13 cellular contexts compared by ENCODE assay signal in the genomic region with DNA sequence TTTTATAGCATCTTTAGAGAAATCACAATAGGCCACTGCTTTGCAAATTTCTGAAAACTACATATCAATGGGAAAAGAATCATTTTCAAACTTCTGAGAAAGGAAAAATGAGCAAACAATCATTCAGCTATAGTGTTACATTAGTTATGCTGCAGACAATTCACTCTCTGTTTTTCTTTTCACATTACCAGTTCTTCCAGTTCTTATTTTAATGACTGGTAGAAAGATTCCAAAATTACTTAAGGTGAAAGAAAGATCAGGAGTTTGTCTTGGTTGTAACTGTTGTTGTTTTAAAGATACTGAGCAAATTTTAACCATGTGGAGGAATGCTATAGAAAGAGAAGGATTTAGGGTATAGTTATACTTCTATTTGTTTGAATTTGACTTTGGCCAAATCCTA. TPM values are rescaled to one million over a fixed set of nuclear protein-coding genes. Genes with fewer than 3 reads are reported as not detected.
DNase-seq lines count a peak whose midpoint lies in the region; ATAC-seq and TF ChIP-seq lines count a peak whose summit lies in the region.
"Had no signal": no experiment of that assay in that cellular context is flagged by ENCODE, and none has a peak within 500 bp of the region (broad histone marks: within the 10 kb centered on the region; RNA-seq: fewer than 3 reads in every experiment).

No MANE protein-coding gene starts in this region.

- TF ChIP-seq CTCF in transverse colon (IDR thresholded peaks at IDR 0.05) = no peak
- TF ChIP-seq CTCF in GM13976 (IDR thresholded peaks at IDR 0.05; ENCODE audit: borderline replicate concordance, control extremely low read depth, extremely low read depth, insufficient read depth, missing control alignments) = no peak

- H3K9me3 Mint-ChIP-seq in activated CD4-positive, alpha-beta memory T cell treated with anti-CD3 and anti-CD28 coated beads, Interleukin-2, amount 10 ng/mL, durations not matched to agents 7 days and 5 days = peaks cover 7% of the 10 kb centered on the region
- peaks cover 14% of the 10 kb centered on the region for H3K9me3 Mint-ChIP-seq in activated CD4-positive, alpha-beta memory T cell treated with anti-CD3 and anti-CD28 coated beads for 36 hours
- H3K9me3 Mint-ChIP-seq in T-cell = peaks cover 3 to 12% (median 3%) of the 10 kb centered on the region in 3 donors

- peaks cover 37% of the 10 kb centered on the region for H3K4me1 Mint-ChIP-seq in activated CD4-positive, alpha-beta memory T cell treated with anti-CD3 and anti-CD28 coated beads, Interleukin-2, amount 10 ng/mL, durations not matched to agents 7 days and 5 days
- H3K4me1 Mint-ChIP-seq in activated CD4-positive, alpha-beta memory T cell treated with anti-CD3 and anti-CD28 coated beads for 36 hours (ENCODE audit: low read depth) = peaks cover 49% of the 10 kb centered on the region
- peaks cover 49 to 53% (median 50%) of the 10 kb centered on the region in 3 donors for H3K4me1 Mint-ChIP-seq in T-cell

- H3K4me3 Mint-ChIP-seq in activated CD4-positive, alpha-beta memory T cell treated with anti-CD3 and anti-CD28 coated beads, Interleukin-2, amount 10 ng/mL, durations not matched to agents 7 days and 5 days = no peak overlapping the region
- no peak overlapping the region for H3K4me3 Mint-ChIP-seq in activated CD4-positive, alpha-beta memory T cell treated with anti-CD3 and anti-CD28 coated beads for 36 hours
- peak overlapping the region; percentile 4 to 49 (median 29) for H3K4me3 Mint-ChIP-seq in T-cell
- H3K4me3 Mint-ChIP-seq: activated naive CD4-positive, alpha-beta T cell treated with anti-CD3 and anti-CD28 coated beads, Interleukin-2, amount 10 ng/mL, durations not matched to agents 7 days and 5 days had no signal

- in situ Hi-C loops in transverse colon (cut with MboI; ENCODE audit: low pct_ligation_motif_present in 1 of 4, low pct_unique_long_range_greater_than_20kb in 1 of 4, low sequenced_read_pairs in 3 of 4) (no loop called here), GM13976 (cut with MboI; ENCODE audit: low sequenced_read_pairs, unreplicated experiment) (no loop called here)

- peak overlapping the region in 3 of 4 donors; percentile 19 to 63 (median 29) for H3K27ac ChIP-seq in transverse colon

- no peak for TF ChIP-seq EP300 in transverse colon (IDR thresholded peaks at IDR 0.05; ENCODE audit: low read depth)

- TF ChIP-seq POLR2A in transverse colon (IDR thresholded peaks at IDR 0.05) = no peak

- no peak overlapping the region for H3K4me3 ChIP-seq in transverse colon

- intact Hi-C loops in activated CD4-positive, alpha-beta memory T cell treated with anti-CD3 and anti-CD28 coated beads for 36 hours (cut with micrococcal nuclease) = loop anchor here (1.0 to 10.0 kb wide), 4 partner anchors 20 to 1418 kb away; a partner anchor contains a TSS
- intact Hi-C loops in transverse colon (cut with DNase I; ENCODE audit: low total_unique reads) = no loop called here

- peaks cover 0 to 34% (median 9%) of the 10 kb centered on the region in 4 donors for H3K4me1 ChIP-seq in transverse colon

- H3K9me3 ChIP-seq in transverse colon = peaks cover 0 to 4% of the 10 kb centered on the region in 2 donors

- no peak for DNase-seq in activated CD4-positive, alpha-beta memory T cell treated with anti-CD3 and anti-CD28 coated beads, Interleukin-2, amount 10 ng/mL, durations not matched to agents 7 days and 5 days
- no peak for DNase-seq in activated CD4-positive, alpha-beta memory T cell treated with anti-CD3 and anti-CD28 coated beads for 36 hours
- DNase-seq in T-cell = no peak
- DNase-seq in transverse colon = no peak
- no peak for DNase-seq in GM13976 (ENCODE audit: low spot score)
- DNase-seq in stimulated activated CD4-positive, alpha-beta T cell treated with anti-CD3 and anti-CD28 coated beads, Interleukin-4, amount 100 ng/mL, for 1 hour = no peak
- no peak for DNase-seq in DMS 273 (lab: John Stamatoyannopoulos, UW; ENCODE audit: unreplicated experiment)
- DNase-seq: activated CD4-positive, alpha-beta T cell treated with anti-CD3 and anti-CD28 coated beads, Interleukin-2, amount 50 U/mL, for 4 hours; activated naive CD4-positive, alpha-beta T cell treated with anti-CD3 and anti-CD28 coated beads, Interleukin-2, amount 10 ng/mL, durations not matched to agents 7 days and 5 days; left ventricle myocardium superior; NCI-H1105 had no signal

- H3K36me3 ChIP-seq in transverse colon = no peaks in the 10 kb centered on the region

- ATAC-seq in T-cell (replicated peaks in 1 of 4) (no peak), esophagus mucosa (peak; percentile 54)
- ATAC-seq: SK-N-SH treated with all-trans-retinoic acid at 6 μM for 48 hours had no signal

- peak overlapping the region; percentile 35 for H3K27ac Mint-ChIP-seq in activated CD4-positive, alpha-beta memory T cell treated with anti-CD3 and anti-CD28 coated beads, Interleukin-2, amount 10 ng/mL, durations not matched to agents 7 days and 5 days
- no peak overlapping the region for H3K27ac Mint-ChIP-seq in activated CD4-positive, alpha-beta memory T cell treated with anti-CD3 and anti-CD28 coated beads for 36 hours
- peak overlapping the region; percentile 74 to 87 for H3K27ac Mint-ChIP-seq in T-cell

- H3K27me3 ChIP-seq in transverse colon = no peaks in the 10 kb centered on the region

- H3K36me3 Mint-ChIP-seq in activated CD4-positive, alpha-beta memory T cell treated with anti-CD3 and anti-CD28 coated beads, Interleukin-2, amount 10 ng/mL, durations not matched to agents 7 days and 5 days (ENCODE audit: low read depth) = peaks cover 7% of the 10 kb centered on the region
- peaks cover 9% of the 10 kb centered on the region for H3K36me3 Mint-ChIP-seq in activated CD4-positive, alpha-beta memory T cell treated with anti-CD3 and anti-CD28 coated beads for 36 hours
- H3K36me3 Mint-ChIP-seq in T-cell = peaks cover 7% of the 10 kb centered on the region

- CTCF ChIA-PET in activated CD4-positive, alpha-beta memory T cell treated with anti-CD3 and anti-CD28 coated beads, Interleukin-2, amount 10 ng/mL, durations not matched to agents 7 days and 5 days (lab: Charles Lee) = interaction anchor here (1.5 kb wide), 1 partner anchor 21 kb away, joined by 10 read pairs; a partner anchor contains a TSS
- CTCF ChIA-PET in activated CD4-positive, alpha-beta memory T cell treated with anti-CD3 and anti-CD28 coated beads for 36 hours (lab: Charles Lee) = interaction anchor here (1.2 to 1.7 kb wide), 2 partner anchors 13 to 22 kb away, joined by 3 to 13 read pairs; a partner anchor contains a TSS
- CTCF ChIA-PET in T-cell (lab: Charles Lee) = interaction anchor here in 1 of 2 donors (0.6 to 3.4 kb wide), 7 partner anchors 9 to 104 kb away, joined by 3 to 52 read pairs (median 4); a partner anchor contains a TSS

- peaks cover under 1% of the 10 kb centered on the region for H3K27me3 Mint-ChIP-seq in activated CD4-positive, alpha-beta memory T cell treated with anti-CD3 and anti-CD28 coated beads, Interleukin-2, amount 10 ng/mL, durations not matched to agents 7 days and 5 days
- no peaks in the 10 kb centered on the region for H3K27me3 Mint-ChIP-seq in activated CD4-positive, alpha-beta memory T cell treated with anti-CD3 and anti-CD28 coated beads for 36 hours
- no peaks in the 10 kb centered on the region for H3K27me3 Mint-ChIP-seq in T-cell

- POLR2A ChIA-PET in activated CD4-positive, alpha-beta memory T cell treated with anti-CD3 and anti-CD28 coated beads, Interleukin-2, amount 10 ng/mL, durations not matched to agents 7 days and 5 days (lab: Charles Lee) = interaction anchor here (0.9 to 1.5 kb wide), 4 partner anchors 9 to 20 kb away, joined by 3 to 5 read pairs (median 3); no protein-coding TSS in a partner anchor
- POLR2A ChIA-PET in activated CD4-positive, alpha-beta memory T cell treated with anti-CD3 and anti-CD28 coated beads for 36 hours (lab: Charles Lee) = interaction anchor here (0.9 kb wide), 1 partner anchor 21 kb away, joined by 4 read pairs; a partner anchor contains a TSS
- POLR2A ChIA-PET in T-cell (lab: Charles Lee) = interaction anchor here (0.7 to 1.5 kb wide), 7 partner anchors 13 to 721 kb away, joined by 3 to 67 read pairs (median 5); a partner anchor contains a TSS

RNA-seq across cellular contexts. Expression of a gene that starts 20.9 kb away (rescaled TPM):
- 1 to 10 TPM; 2.4 to 3.4 TPM for total RNA-seq in activated CD4-positive, alpha-beta memory T cell treated with anti-CD3 and anti-CD28 coated beads, Interleukin-2, amount 10 ng/mL, durations not matched to agents 7 days and 5 days
- 1 to 10 TPM; 4.4 to 4.6 TPM for total RNA-seq in activated CD4-positive, alpha-beta memory T cell treated with anti-CD3 and anti-CD28 coated beads for 36 hours
- total RNA-seq in T-cell (10 to 100 TPM in 2 of 5 donors, 1 to 10 TPM in 3; 7.3 to 54.0 (median 8.1) TPM), esophagus mucosa (15.0 TPM), transverse colon (10 to 100 TPM; 14.1 to 31.0 (median 26.2) TPM)

Comparison
In these comparisons a context has a peak if more than half of its experiments do, and no peak if none do; other contexts are left out.
1. H3K4me3 Mint-ChIP-seq: peak in T-cell (3 of 3); none in activated CD4-positive, alpha-beta memory T cell treated with anti-CD3 and anti-CD28 coated beads, Interleukin-2, amount 10 ng/mL, durations not matched to agents 7 days and 5 days (single experiment) and activated CD4-positive, alpha-beta memory T cell treated with anti-CD3 and anti-CD28 coated beads for 36 hours (single experiment).